In genomic region chr6:160520043-160520904, GRCh38 we compare ENCODE assay signal across 8 cellular contexts.
DNase-seq lines count a peak whose midpoint lies in the region; ATAC-seq and TF ChIP-seq lines count a peak whose summit lies in the region.

No MANE protein-coding gene starts in this region.

- intact Hi-C loops in ascending aorta (cut with DNase I) (loop anchor here (1.0 to 5.0 kb wide), 3 partner anchors 14 to 852 kb away; no protein-coding TSS in a partner anchor), vagina (cut with DNase I) (no loop called here)

- no peak for TF ChIP-seq POLR2A in vagina (IDR thresholded peaks at IDR 0.05)

- H3K36me3 Mint-ChIP-seq in GM23338 (ENCODE audit: low read depth), result no peaks in the 10 kb centered on the region

- H3K9me3 Mint-ChIP-seq in GM23338, result peaks cover 4% of the 10 kb centered on the region; the same call in 2 of the 3 replicates

- H3K27ac Mint-ChIP-seq in GM23338, result peak overlapping the region; percentile 84

- no peak overlapping the region for H3K27ac ChIP-seq in GM23338 (ENCODE audit: low read depth)
- H3K27ac ChIP-seq in ascending aorta, result peak overlapping the region; percentile 73 to 85
- H3K27ac ChIP-seq in hepatocyte, result peak overlapping the region; percentile 80
- peak overlapping the region; percentile 67 for H3K27ac ChIP-seq in vagina

- 1% methylated on average over 48 of the region's 73 CpGs for WGBS in hepatocyte (ENCODE audit: low lambda C conversion rate, missing lambda C conversion rate)

- H3K4me2 ChIP-seq in GM23338, result peak overlapping the region; percentile 76
- H3K4me2 ChIP-seq in hepatocyte, result peak overlapping the region; percentile 96

- H3K27me3 ChIP-seq in GM23338 (ENCODE audit: insufficient read depth) (peaks cover 9% of the 10 kb centered on the region; the same call in 1 of the 2 replicates), ascending aorta (no peaks in the 10 kb centered on the region), hepatocyte (no peaks in the 10 kb centered on the region), vagina (no peaks in the 10 kb centered on the region)

- H4K20me1 ChIP-seq in GM23338 (replicated peaks; ENCODE audit: insufficient read depth), result no peaks in the 10 kb centered on the region
- no peaks in the 10 kb centered on the region for H4K20me1 ChIP-seq in hepatocyte (ENCODE audit: insufficient read depth, poor library complexity, severe bottlenecking)

- TF ChIP-seq CTCF in GM23338 (conservative IDR thresholded peaks at IDR 0.05; ENCODE audit: low read depth in 2 of 2), result peak; percentile 2 to 88; a peak in 2 of 4 replicates
- no peak for TF ChIP-seq CTCF in LNCaP clone FGC (IDR thresholded peaks at IDR 0.05; ENCODE audit: control insufficient read depth, extremely low read depth, insufficient read depth)
- TF ChIP-seq CTCF in ascending aorta (IDR thresholded peaks at IDR 0.05), result no peak
- peak; percentile 98 for TF ChIP-seq CTCF in hepatocyte (IDR thresholded peaks at IDR 0.05; ENCODE audit: poor library complexity)
- TF ChIP-seq CTCF in vagina (IDR thresholded peaks at IDR 0.05), result peak; percentile 23 to 91 (median 73)

- H3K9me2 ChIP-seq in GM23338 (ENCODE audit: insufficient read depth) (0 out of 2 replicates have a peak, but pooled peaks cover 3% of the 10 kb centered on the region), hepatocyte (replicated peaks; ENCODE audit: insufficient read depth) (no peaks in the 10 kb centered on the region)

- H3K4me3 ChIP-seq in GM23338, result peak overlapping the region; percentile 58
- H3K4me3 ChIP-seq in LNCaP clone FGC (ENCODE audit: low read depth, low read length), result peak overlapping the region; percentile 61
- peak overlapping the region; percentile 63 to 93 for H3K4me3 ChIP-seq in ascending aorta
- peak overlapping the region; percentile 57 for H3K4me3 ChIP-seq in hepatocyte
- peak overlapping the region; percentile 62 to 65 for H3K4me3 ChIP-seq in vagina

- H3K27me3 Mint-ChIP-seq in GM23338 (ENCODE audit: insufficient read depth, low read depth, poor library complexity), result peaks cover 5% of the 10 kb centered on the region

- H3K9me3 ChIP-seq in ascending aorta, result no peaks in the 10 kb centered on the region
- H3K9me3 ChIP-seq in hepatocyte (ENCODE audit: low read depth), result no peaks in the 10 kb centered on the region
- H3K9me3 ChIP-seq in vagina, result no peaks in the 10 kb centered on the region

- H2AFZ ChIP-seq in GM23338 (peak overlapping the region; percentile 90), hepatocyte (peak overlapping the region; percentile 92)

- peak; percentile 92 for DNase-seq in GM03348 (ENCODE audit: low spot score)
- DNase-seq in GM23338 (ENCODE audit: low spot score), result peak; percentile 75
- DNase-seq in LNCaP clone FGC (ENCODE audit: low read depth), result no peak
- peak; percentile 57 to 76 (median 71) for DNase-seq in T-helper 2 cell
- DNase-seq in ascending aorta (ENCODE audit: low spot score in 2 of 2), result peak in 1 of 2 donors; percentile 89
- DNase-seq in hepatocyte (ENCODE audit: low spot score), result peak; percentile 82
- DNase-seq in retina, result peak; percentile 94
- no peak for DNase-seq in vagina (ENCODE audit: extremely low spot score in 2 of 2)

- H3K79me2 ChIP-seq in GM23338 (replicated peaks; ENCODE audit: insufficient read depth) (no peaks in the 10 kb centered on the region), hepatocyte (no peaks in the 10 kb centered on the region)

- no peaks in the 10 kb centered on the region for H3F3A ChIP-seq in GM23338 (replicated peaks; ENCODE audit: low read depth)

- ATAC-seq in GM23338, result peak; percentile 86

- no peaks in the 10 kb centered on the region; the same call in 1 of the 2 replicates for H3K4me1 ChIP-seq in GM23338 (ENCODE audit: insufficient read depth)
- H3K4me1 ChIP-seq in ascending aorta, result no peaks in the 10 kb centered on the region
- H3K4me1 ChIP-seq in hepatocyte (ENCODE audit: insufficient read depth), result peaks cover 8% of the 10 kb centered on the region
- H3K4me1 ChIP-seq in vagina, result no peaks in the 10 kb centered on the region

- peaks cover 14% of the 10 kb centered on the region for H3K4me1 Mint-ChIP-seq in GM23338

- peak overlapping the region; percentile 91 for H3K4me3 Mint-ChIP-seq in GM23338

- H3K36me3 ChIP-seq in GM23338 (ENCODE audit: insufficient read depth) (no peaks in the 10 kb centered on the region), ascending aorta (no peaks in the 10 kb centered on the region), hepatocyte (replicated peaks; ENCODE audit: insufficient read depth, low read depth) (no peaks in the 10 kb centered on the region), vagina (no peaks in the 10 kb centered on the region)

TF ChIP-seq in GM23338, 12 proteins besides CTCF, POLR2A, EP300 and RAD21 (continues in another document):
- TF ChIP-seq EZH2 (IDR thresholded peaks at IDR 0.05; ENCODE audit: low read depth, unreplicated experiment), result no peak
- 0 out of 2 replicates have a peak, but pooled peaks have one; percentile 10 for TF ChIP-seq ETS1 (IDR thresholded peaks at IDR 0.05)
- TF ChIP-seq ZNF114 (CRISPR knock-in tag; IDR thresholded peaks at IDR 0.05), result no peak
- TF ChIP-seq ZNF331 (CRISPR knock-in tag; IDR thresholded peaks at IDR 0.05; ENCODE audit: low read depth), result no peak
- TF ChIP-seq ZNF462 (CRISPR knock-in tag; IDR thresholded peaks at IDR 0.05), result no peak
- TF ChIP-seq NANOG (IDR thresholded peaks at IDR 0.05; ENCODE audit: borderline replicate concordance), result no peak
- TF ChIP-seq POLR2AphosphoS5 (IDR thresholded peaks at IDR 0.05; ENCODE audit: low read depth), result peak; percentile 43
- no peak for TF ChIP-seq JUNB (IDR thresholded peaks at IDR 0.05; ENCODE audit: unreplicated experiment)
- TF ChIP-seq EZH2phosphoT487 (IDR thresholded peaks at IDR 0.05; ENCODE audit: unreplicated experiment), result no peak
- TF ChIP-seq STAT1 (IDR thresholded peaks at IDR 0.05; ENCODE audit: unreplicated experiment), result no peak

Comparison
In these comparisons a context has a peak if more than half of its experiments do, and no peak if none do; other contexts are left out.
1. DNase-seq: peak in GM03348 (single experiment), GM23338 (single experiment), T-helper 2 cell (5 of 5), hepatocyte (single experiment) and retina (single experiment); none in LNCaP clone FGC (single experiment) and vagina (0 of 2).
2. CTCF ChIP-seq: peak in GM23338 (2 of 2), hepatocyte (single experiment) and vagina (3 of 3); none in LNCaP clone FGC (single experiment) and ascending aorta (0 of 3).
3. Peak in every context shown above with its lines, with median percentiles within 50 percentile points of each other: H3K4me3 ChIP-seq.